8 cellular contexts compared by ENCODE assay signal in the genomic region with DNA sequence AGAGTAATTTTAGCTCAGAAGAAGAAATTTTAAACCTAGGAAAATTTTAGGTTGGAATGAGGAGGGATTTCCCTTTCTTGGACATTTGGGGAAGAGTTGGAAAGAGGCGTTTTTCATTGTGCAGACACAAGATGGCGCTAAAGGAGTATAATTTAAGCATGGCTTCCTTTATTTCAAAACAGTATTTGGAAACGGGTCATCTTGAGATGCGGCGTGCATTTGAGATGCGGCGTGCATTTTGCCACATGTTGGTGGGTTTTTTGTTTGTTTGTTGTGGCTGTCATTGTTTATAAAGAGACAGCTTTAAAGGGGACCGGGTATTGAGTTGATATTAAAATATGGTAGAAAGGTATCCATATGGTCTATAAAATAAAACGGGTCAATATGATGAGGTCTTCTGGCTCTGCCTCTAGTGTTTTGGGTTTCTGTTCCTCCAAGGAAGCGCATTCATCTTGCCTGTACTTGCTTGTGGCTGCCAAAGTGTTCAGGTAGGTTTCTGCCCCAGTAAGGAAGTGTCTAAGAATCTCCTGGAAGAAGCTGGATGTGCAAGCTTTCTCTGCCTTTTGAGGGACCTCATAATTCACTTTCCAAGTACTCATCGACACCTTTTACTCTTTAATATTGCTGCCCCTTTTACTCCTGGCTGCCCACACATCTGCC.
DNase-seq lines count a peak whose midpoint lies in the region; ATAC-seq lines count a peak whose summit lies in the region.

No MANE protein-coding gene starts in this region.

- H3K27ac Mint-ChIP-seq in activated T-helper 2 cell treated with anti-CD3 and anti-CD28 coated beads, Interferon-gamma antibody, Interleukin-2, Interleukin-4, amounts not matched to agents 10 μg/mL and 5 μg/mL and 100 μg/mL, durations not matched to agents 14 hours and 24 hours and 36 hours: no peak overlapping the region

- no peaks in the 10 kb centered on the region for H3K9me3 Mint-ChIP-seq in activated T-helper 2 cell treated with anti-CD3 and anti-CD28 coated beads, Interferon-gamma antibody, Interleukin-2, Interleukin-4, amounts not matched to agents 10 μg/mL and 5 μg/mL and 100 μg/mL, durations not matched to agents 14 hours and 24 hours and 36 hours

- H3K36me3 Mint-ChIP-seq in activated T-helper 2 cell treated with anti-CD3 and anti-CD28 coated beads, Interferon-gamma antibody, Interleukin-2, Interleukin-4, amounts not matched to agents 10 μg/mL and 5 μg/mL and 100 μg/mL, durations not matched to agents 14 hours and 24 hours and 36 hours (ENCODE audit: low read depth): no peaks in the 10 kb centered on the region

- ATAC-seq in HG02938 (IDR thresholded peaks at IDR 0.05; ENCODE audit: unreplicated experiment) (peak; percentile 61), GM18498 (IDR thresholded peaks at IDR 0.05; ENCODE audit: unreplicated experiment) (no peak)

- DNase-seq in DMS79 treated with DMSO at 0.1 percent for 48 hours (lab: John Stamatoyannopoulos, UW): peak; percentile 66
- peak; percentile 6 for DNase-seq in NCI-H526 treated with DMSO at 0.1 percent for 48 hours (lab: John Stamatoyannopoulos, UW)
- no peak for DNase-seq in activated T-helper 2 cell treated with anti-CD3 and anti-CD28 coated beads, Interferon-gamma antibody, Interleukin-2, Interleukin-4, amounts not matched to agents 10 μg/mL and 5 μg/mL and 100 μg/mL, durations not matched to agents 14 hours and 24 hours and 36 hours (ENCODE audit: low spot score)
- DNase-seq in globus pallidus (ENCODE audit: low spot score): peak; percentile 45
- DNase-seq in retina: peak; percentile 67
- no peak for DNase-seq in activated gamma-delta T cell treated with Interleukin-2 at 50 U/mL for 16 hours

- H3K4me3 Mint-ChIP-seq in activated T-helper 2 cell treated with anti-CD3 and anti-CD28 coated beads, Interferon-gamma antibody, Interleukin-2, Interleukin-4, amounts not matched to agents 10 μg/mL and 5 μg/mL and 100 μg/mL, durations not matched to agents 14 hours and 24 hours and 36 hours (ENCODE audit: low read depth): peak overlapping the region; percentile 43

- intact Hi-C loops in activated T-helper 2 cell treated with anti-CD3 and anti-CD28 coated beads, Interferon-gamma antibody, Interleukin-2, Interleukin-4, amounts not matched to agents 10 μg/mL and 5 μg/mL and 100 μg/mL, durations not matched to agents 14 hours and 24 hours and 36 hours (cut with micrococcal nuclease): loop anchor here (1.0 kb wide), 1 partner anchor 196 kb away; no protein-coding TSS in a partner anchor

- H3K4me1 Mint-ChIP-seq in activated T-helper 2 cell treated with anti-CD3 and anti-CD28 coated beads, Interferon-gamma antibody, Interleukin-2, Interleukin-4, amounts not matched to agents 10 μg/mL and 5 μg/mL and 100 μg/mL, durations not matched to agents 14 hours and 24 hours and 36 hours (ENCODE audit: low read depth): peaks cover 8% of the 10 kb centered on the region

- peaks cover 18% of the 10 kb centered on the region for H3K27me3 Mint-ChIP-seq in activated T-helper 2 cell treated with anti-CD3 and anti-CD28 coated beads, Interferon-gamma antibody, Interleukin-2, Interleukin-4, amounts not matched to agents 10 μg/mL and 5 μg/mL and 100 μg/mL, durations not matched to agents 14 hours and 24 hours and 36 hours (ENCODE audit: low read depth)

Comparison
In these comparisons a context has a peak if more than half of its experiments do, and no peak if none do; other contexts are left out.
1. DNase-seq: peak in DMS79 treated with DMSO at 0.1 percent for 48 hours (single experiment), NCI-H526 treated with DMSO at 0.1 percent for 48 hours (single experiment), globus pallidus (single experiment) and retina (single experiment); none in activated T-helper 2 cell treated with anti-CD3 and anti-CD28 coated beads, Interferon-gamma antibody, Interleukin-2, Interleukin-4, amounts not matched to agents 10 μg/mL and 5 μg/mL and 100 μg/mL, durations not matched to agents 14 hours and 24 hours and 36 hours (single experiment) and activated gamma-delta T cell treated with Interleukin-2 at 50 U/mL for 16 hours (single experiment).